In the genomic region with DNA sequence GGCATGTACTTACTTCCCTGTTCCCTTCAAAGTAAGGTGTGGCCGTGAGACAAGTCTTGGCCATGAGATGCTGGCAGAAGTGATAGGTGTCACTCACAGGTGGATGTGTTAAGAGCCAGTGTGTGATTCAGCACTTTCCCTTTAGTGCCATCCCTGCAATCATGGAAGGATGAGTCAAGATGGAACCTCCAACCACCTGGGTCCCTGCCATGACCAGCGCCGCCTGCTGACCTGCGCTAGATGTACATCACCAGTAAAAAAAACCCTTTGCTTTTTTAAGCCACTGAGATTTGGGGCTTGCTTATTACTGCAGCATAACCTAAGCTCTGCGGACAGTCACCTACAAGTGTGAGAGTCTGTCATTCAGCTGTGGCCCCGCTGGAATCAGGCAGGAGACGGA, we compare ENCODE assay signal across 19 cellular contexts.
A peak's percentile ranks its signal among the peaks of the same experiment; 100 is the strongest.
DNase-seq lines count a peak whose midpoint lies in the region; ATAC-seq and TF ChIP-seq lines count a peak whose summit lies in the region.
"Had no signal": no experiment of that assay in that cellular context is flagged by ENCODE, and none has a peak within 500 bp of the region (broad histone marks: within the 10 kb centered on the region; RNA-seq: fewer than 3 reads in every experiment).

No MANE protein-coding gene starts in this region.

- H3K9ac ChIP-seq in H9 (ENCODE audit: extremely low read depth, insufficient read length, low read length) (no peak overlapping the region), liver (ENCODE audit: low read depth in 1 of 2, low read length in 2 of 2) (no peak overlapping the region)

- H3K36me3 ChIP-seq in liver (ENCODE audit: control insufficient read depth in 4 of 4, insufficient read depth in 3 of 4, low read depth in 1 of 4, low read length in 3 of 4), result no peaks in the 10 kb centered on the region
- H3K36me3 ChIP-seq: brain microvascular endothelial cell, right atrium auricular region had no signal

- H2BK20ac ChIP-seq in H9 (ENCODE audit: low read depth, low read length, poor library complexity, severe bottlenecking), result no peak overlapping the region

- ATAC-seq in GM18520 (IDR thresholded peaks at IDR 0.05; ENCODE audit: unreplicated experiment) (no peak), GM18870 (IDR thresholded peaks at IDR 0.05; ENCODE audit: unreplicated experiment) (no peak)

- H3K4me3 ChIP-seq in astrocyte of the cerebellum (ENCODE audit: low read depth, low read length), result no peak overlapping the region
- H3K4me3 ChIP-seq in liver (ENCODE audit: low read depth in 1 of 3, low read length in 3 of 3), result no peak overlapping the region
- H3K4me3 ChIP-seq: right atrium auricular region had no signal

- in situ Hi-C loops in astrocyte of the cerebellum (cut with HindIII; ENCODE audit: low sequenced_read_pairs), result no loop called here

- no peak overlapping the region for H2AFZ ChIP-seq in H9 (ENCODE audit: low read length)

- H2BK5ac ChIP-seq in H9 (ENCODE audit: insufficient read length, low read length), result no peak overlapping the region

- H3K36me3 Mint-ChIP-seq in H9 (ENCODE audit: insufficient read depth in 1 of 3, low read depth in 3 of 3), result no peaks in the 10 kb centered on the region
- H3K36me3 Mint-ChIP-seq: natural killer cell treated with Interleukin-12 subunit alpha and Interleukin-12 subunit beta and Interleukin-15 and Interleukin-18, amount 100 ng/mL, for 72 hours had no signal

- peaks cover 4% of the 10 kb centered on the region for H3K27me3 Mint-ChIP-seq in H9 (ENCODE audit: low read depth)
- H3K27me3 Mint-ChIP-seq: B cell; natural killer cell treated with Interleukin-12 subunit alpha and Interleukin-12 subunit beta and Interleukin-15 and Interleukin-18, amount 100 ng/mL, for 72 hours had no signal

- H2BK15ac ChIP-seq in H9 (ENCODE audit: low read depth, low read length), result no peak overlapping the region

- no peak overlapping the region for H2BK120ac ChIP-seq in H9 (ENCODE audit: low read depth, low read length, poor library complexity, severe bottlenecking)

- H3K18ac ChIP-seq in H9 (ENCODE audit: insufficient read length, low read depth, low read length), result no peak overlapping the region

- H2BK12ac ChIP-seq in H9 (ENCODE audit: insufficient read length, low read depth, low read length), result no peak overlapping the region

- H3K9me3 Mint-ChIP-seq in H9, result peaks cover 0 to 3% of the 10 kb centered on the region in 2 experiments; a peak in 1 of 5 replicates
- H3K9me3 Mint-ChIP-seq: natural killer cell treated with Interleukin-12 subunit alpha and Interleukin-12 subunit beta and Interleukin-15 and Interleukin-18, amount 100 ng/mL, for 72 hours had no signal

- H3K27me3 ChIP-seq in H9 (ENCODE audit: insufficient read depth, low read length) (no peaks in the 10 kb centered on the region), liver (ENCODE audit: control insufficient read depth in 4 of 4, insufficient read depth in 4 of 4, low read length in 3 of 4) (no peaks in the 10 kb centered on the region)
- H3K27me3 ChIP-seq: brain microvascular endothelial cell, right atrium auricular region had no signal

- H3K4ac ChIP-seq in H9 (ENCODE audit: low read depth, low read length), result no peak overlapping the region

- no peaks in the 10 kb centered on the region for H3K79me2 ChIP-seq in H9 (ENCODE audit: insufficient read depth, low read length)

- no peak overlapping the region for H4K91ac ChIP-seq in H9 (ENCODE audit: insufficient read length, low read depth, low read length)

- H3K4me1 Mint-ChIP-seq in H9, result peaks cover 34 to 41% of the 10 kb centered on the region in 2 experiments

- no peak overlapping the region for H3T11ph ChIP-seq in H9 (ENCODE audit: low read length)

- H3K27ac ChIP-seq in H9 (ENCODE audit: insufficient read length, low read depth, low read length), result no peak overlapping the region
- H3K27ac ChIP-seq in liver (ENCODE audit: low read depth in 1 of 2, low read length in 2 of 2), result peak overlapping the region; percentile 40 to 82
- H3K27ac ChIP-seq: brain microvascular endothelial cell, right atrium auricular region had no signal

- H3K23ac ChIP-seq in H9 (ENCODE audit: insufficient read length, low read depth, low read length), result no peak overlapping the region

- peak in 1 of 2 donors; percentile 3 for TF ChIP-seq RAD21 in liver (IDR thresholded peaks at IDR 0.05)

- H4K8ac ChIP-seq in H9 (replicated peaks; ENCODE audit: insufficient read length, low read depth, low read length), result no peak overlapping the region

- H4K5ac ChIP-seq in H9 (ENCODE audit: insufficient read length, low read depth, low read length), result no peak overlapping the region

- H4K20me1 ChIP-seq in H9 (ENCODE audit: control insufficient read depth, insufficient read depth, insufficient read length), result no peaks in the 10 kb centered on the region

- H3K4me1 ChIP-seq in H9 (ENCODE audit: insufficient read depth, low read length) (peaks cover 5% of the 10 kb centered on the region), liver (ENCODE audit: control insufficient read depth in 4 of 4, insufficient read depth in 4 of 4, low read length in 3 of 4) (peaks cover 0 to 8% (median 2%) of the 10 kb centered on the region in 4 donors)

- H3K23me2 ChIP-seq in H9 (ENCODE audit: insufficient read length, low read depth, low read length, poor library complexity, severe bottlenecking), result no peaks in the 10 kb centered on the region

- H3K27ac Mint-ChIP-seq in H9, result no peak overlapping the region
- H3K27ac Mint-ChIP-seq: B cell had no signal

- no peak overlapping the region; the same call in 1 of the 2 replicates for H3K14ac ChIP-seq in H9 (ENCODE audit: insufficient read depth, low read length)

- no peaks in the 10 kb centered on the region for H3K79me1 ChIP-seq in H9 (ENCODE audit: insufficient read depth, low read depth, low read length, poor library complexity, severe bottlenecking)

- peak; percentile 27 for DNase-seq in D341Med (ENCODE audit: low spot score)
- no peak for DNase-seq in H9
- DNase-seq in astrocyte of the cerebellum (ENCODE audit: low read depth), result no peak
- no peak for DNase-seq in NCI-H345 (lab: John Stamatoyannopoulos, UW)
- no peak for DNase-seq in nucleus accumbens (lab: John Stamatoyannopoulos, UW)
- DNase-seq: activated gamma-delta T cell treated with Interleukin-2 at 50 U/mL for 16 hours; brain microvascular endothelial cell; KBM-7; NCI-H1436; NCI-H226; OCI-M1; stimulated activated CD4-positive, alpha-beta T cell treated with anti-CD3 and anti-CD28 coated beads, Interleukin-2, amount 100 ng/mL, for 48 hours; stimulated activated CD8-positive, alpha-beta memory T cell treated with anti-CD3 and anti-CD28 coated beads, Interleukin-4, amount 100 ng/mL, for 48 hours had no signal

- H2AK5ac ChIP-seq in H9 (ENCODE audit: insufficient read length, low read length), result no peak overlapping the region

- H3K4me2 ChIP-seq in H9 (ENCODE audit: insufficient read depth, insufficient read length, low read length), result no peak overlapping the region

- H3K4me3 Mint-ChIP-seq in H9, result no peak overlapping the region
- H3K4me3 Mint-ChIP-seq: B cell; natural killer cell treated with Interleukin-12 subunit alpha and Interleukin-12 subunit beta and Interleukin-15 and Interleukin-18, amount 100 ng/mL, for 72 hours had no signal

- no peaks in the 10 kb centered on the region for H3K9me3 ChIP-seq in H9 (ENCODE audit: control insufficient read depth, low read depth, low read length)
- H3K9me3 ChIP-seq in liver (ENCODE audit: control insufficient read depth in 4 of 4, low read length in 3 of 4), result no peaks in the 10 kb centered on the region
- H3K9me3 ChIP-seq: right atrium auricular region had no signal

- no CpG with 5 or more reads among the region's 7 CpGs for WGBS in H9 (ENCODE audit: extremely low coverage, insufficient read length, low lambda C conversion rate)
- WGBS in liver, result 93% methylated on average over 7 of the region's 7 CpGs

- no peak overlapping the region for H3K56ac ChIP-seq in H9 (ENCODE audit: insufficient read length, low read depth, low read length)

- TF ChIP-seq CTCF in H9 (conservative IDR thresholded peaks at IDR 0.05), result peak; percentile 29; the same call in 2 of the 3 replicates
- TF ChIP-seq CTCF in astrocyte of the cerebellum (IDR thresholded peaks at IDR 0.05; ENCODE audit: low read depth, low read length, missing control alignments), result peak; percentile 7
- TF ChIP-seq CTCF in liver (IDR thresholded peaks at IDR 0.05; ENCODE audit: low read depth, low read length, missing input control), result no peak

TF ChIP-seq in liver, 16 proteins besides CTCF, POLR2A, EP300 and RAD21:
- TF ChIP-seq, protein P1, sequence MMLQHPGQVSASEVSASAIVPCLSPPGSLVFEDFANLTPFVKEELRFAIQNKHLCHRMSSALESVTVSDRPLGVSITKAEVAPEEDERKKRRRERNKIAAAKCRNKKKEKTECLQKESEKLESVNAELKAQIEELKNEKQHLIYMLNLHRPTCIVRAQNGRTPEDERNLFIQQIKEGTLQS (IDR thresholded peaks at IDR 0.05), result no peak
- TF ChIP-seq HNF4A (conservative IDR thresholded peaks at IDR 0.05) (no peak), FOXA1 (IDR thresholded peaks at IDR 0.05) (no peak), ZBTB33 (IDR thresholded peaks at IDR 0.05) (no peak), EGR1 (IDR thresholded peaks at IDR 0.05; ENCODE audit: low read depth in 2 of 2) (no peak), GABPA (IDR thresholded peaks at IDR 0.05 in 1 of 2, conservative IDR thresholded peaks at IDR 0.05 in 1 of 2) (no peak), TAF1 (conservative IDR thresholded peaks at IDR 0.05) (no peak)
- TF ChIP-seq, protein P2, sequence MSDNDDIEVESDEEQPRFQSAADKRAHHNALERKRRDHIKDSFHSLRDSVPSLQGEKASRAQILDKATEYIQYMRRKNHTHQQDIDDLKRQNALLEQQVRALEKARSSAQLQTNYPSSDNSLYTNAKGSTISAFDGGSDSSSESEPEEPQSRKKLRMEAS (IDR thresholded peaks at IDR 0.05), result no peak
TF ChIP-seq in liver: peak in this region for 0.
